ENCODE assay signal across 29 cellular contexts in genomic region chr17:76973040-76973439, GRCh38.
"Had no signal": no experiment of that assay in that cellular context is flagged by ENCODE, and none has a peak within 500 bp of the region (broad histone marks: within the 10 kb centered on the region; RNA-seq: fewer than 3 reads in every experiment).

No MANE protein-coding gene starts in this region.

- H3K36me3 ChIP-seq: left lung, lower lobe of right lung, neural progenitor cell, neutrophil, ovary, stomach, tibial artery, upper lobe of right lung had no signal

- H3K36me3 Mint-ChIP-seq: neural progenitor cell had no signal

- DNase-seq: hippocampal formation; kidney; left colon; left lung; lower lobe of right lung; mammary epithelial cell; mesenchymal stem cell; naive thymus-derived CD8-positive, alpha-beta T cell; occipital lobe; ovary; right cardiac atrium; stimulated activated CD4-positive, alpha-beta T cell treated with anti-CD3 and anti-CD28 coated beads, Interleukin-12 subunit alpha, Interleukin-12 subunit beta, amount 100 ng/mL, for 4 hours; stimulated activated CD4-positive, alpha-beta T cell treated with anti-CD3 and anti-CD28 coated beads, Interleukin-15, amount 100 ng/mL, for 24 hours; stimulated activated CD4-positive, alpha-beta T cell treated with anti-CD3 and anti-CD28 coated beads, Interleukin-2, amount 100 ng/mL, for 24 hours; stimulated activated CD4-positive, alpha-beta T cell treated with anti-CD3 and anti-CD28 coated beads, Interleukin-4, amount 100 ng/mL, for 1 hour; stimulated activated naive B cell treated with anti-CD40 and anti-IgM and Interleukin-4, amounts not matched to agents 10 μg/mL and 1 μg/mL and 100 μg/mL, for 72 hours; stimulated activated naive CD8-positive, alpha-beta T cell treated with anti-CD3 and anti-CD28 coated beads, Interleukin-15, Interleukin-2, amounts not matched to agents 100 U/mL and 50 U/mL, for 24 hours; stomach; testis; tibial artery; trophoblast cell; upper lobe of right lung had no signal

- H3K27me3 ChIP-seq: neural progenitor cell, ovary, testis had no signal

- ATAC-seq: left colon; left lung; lower lobe of right lung; naive thymus-derived CD8-positive, alpha-beta T cell; right cardiac atrium; sciatic nerve; stimulated activated naive B cell treated with anti-CD40 and anti-IgM and Interleukin-4, amounts not matched to agents 10 μg/mL and 1 μg/mL and 100 μg/mL, for 72 hours; stimulated activated naive CD8-positive, alpha-beta T cell treated with anti-CD3 and anti-CD28 coated beads, Interleukin-15, Interleukin-2, amounts not matched to agents 100 U/mL and 50 U/mL, for 24 hours; upper lobe of right lung had no signal

- H3K4me3 ChIP-seq: left lung, lower lobe of right lung, neural progenitor cell, ovary, skin epidermis, stomach, testis, tibial artery, upper lobe of right lung had no signal

- H3K27ac ChIP-seq: left lung, lower lobe of right lung, neural progenitor cell, neutrophil, ovary, skin epidermis, stomach, testis, tibial artery, upper lobe of right lung had no signal

- H3K4me2 ChIP-seq: neural progenitor cell had no signal

- H2AFZ ChIP-seq: neural progenitor cell had no signal

- H3K4me3 Mint-ChIP-seq: naive thymus-derived CD8-positive, alpha-beta T cell; nephron; neural progenitor cell; stimulated activated naive B cell treated with anti-CD40 and anti-IgM and Interleukin-4, amounts not matched to agents 10 μg/mL and 1 μg/mL and 100 μg/mL, for 72 hours had no signal

- FAIRE-seq: kidney, urothelium cell line had no signal

- H3K27ac Mint-ChIP-seq: nephron; neural progenitor cell; progenitor cell of endocrine pancreas; stimulated activated naive B cell treated with anti-CD40 and anti-IgM and Interleukin-4, amounts not matched to agents 10 μg/mL and 1 μg/mL and 100 μg/mL, for 72 hours had no signal
